In genomic region chr1:214566158-214567104, GRCh38 we compare ENCODE assay signal across 12 cellular contexts. TPM values are rescaled to one million over a fixed set of nuclear protein-coding genes. Genes with fewer than 3 reads are reported as not detected.
DNase-seq lines count a peak whose midpoint lies in the region; ATAC-seq and TF ChIP-seq lines count a peak whose summit lies in the region.
"Had no signal": no experiment of that assay in that cellular context is flagged by ENCODE, and none has a peak within 500 bp of the region (broad histone marks: within the 10 kb centered on the region; RNA-seq: fewer than 3 reads in every experiment).

No MANE protein-coding gene starts in this region.

- TF ChIP-seq POLR2A in Peyer's patch (IDR thresholded peaks at IDR 0.05) = no peak

- DNase-seq in stimulated activated CD4-positive, alpha-beta T cell treated with anti-CD3 and anti-CD28 coated beads, Interleukin-15, amount 100 ng/mL, for 48 hours (ENCODE audit: low read depth in 2 of 2) = peak; percentile 22 to 24
- no peak for DNase-seq in stimulated activated CD4-positive, alpha-beta T cell treated with anti-CD3 and anti-CD28 coated beads, Interleukin-2, amount 100 ng/mL, for 48 hours
- peak; percentile 96 for DNase-seq in PC-3
- peak; percentile 84 for DNase-seq in epithelial cell of esophagus (ENCODE audit: low read depth)
- no peak for DNase-seq in mesendoderm
- DNase-seq in Peyer's patch = no peak
- DNase-seq in HuH-7.5 (ENCODE audit: low spot score) = no peak
- DNase-seq: activated CD4-positive, CD25-positive, alpha-beta regulatory T cell treated with anti-CD3 and anti-CD28 coated beads, Interleukin-2, amount 50 U/mL, for 72 hours; Karpas-422; NCI-H69 had no signal

- H3K4me3 ChIP-seq in PC-3 (ENCODE audit: low read length) (peak overlapping the region; percentile 6; the same call in 1 of the 2 replicates), epithelial cell of esophagus (ENCODE audit: low read length) (no peak overlapping the region), mesendoderm (ENCODE audit: low read length) (no peak overlapping the region), Peyer's patch (no peak overlapping the region)

- ATAC-seq in PC-3 (peak; percentile 64), HG02981 (IDR thresholded peaks at IDR 0.05; ENCODE audit: unreplicated experiment) (no peak)

- POLR2A ChIA-PET in PC-3 (lab: Charles Lee; ENCODE audit: unreplicated experiment) = interaction anchor here (0.5 to 1.2 kb wide), 3 partner anchors 15 to 460 kb away, joined by 5 to 11 read pairs (median 6); partner anchors contain the start of gene PTPN14

- H3K18ac ChIP-seq in mesendoderm (ENCODE audit: low read length) = no peak overlapping the region

- H2AK5ac ChIP-seq in mesendoderm (ENCODE audit: low read length) = no peak overlapping the region

- H3F3A ChIP-seq in PC-3 (ENCODE audit: low read length, unreplicated experiment) = peaks cover 5% of the 10 kb centered on the region

- H3K9me2 ChIP-seq in PC-3 (replicated peaks; ENCODE audit: low read length) = no peaks in the 10 kb centered on the region

- H2AFZ ChIP-seq in PC-3 (ENCODE audit: low read length) = peak overlapping the region; percentile 14; the same call in 1 of the 2 replicates

- no peaks in the 10 kb centered on the region for H3K79me1 ChIP-seq in mesendoderm (ENCODE audit: low read length)

- H2BK15ac ChIP-seq in mesendoderm (replicated peaks; ENCODE audit: low read depth) = no peak overlapping the region

- H3K56ac ChIP-seq in mesendoderm (ENCODE audit: low read length) = no peak overlapping the region

- H3K27me3 ChIP-seq in PC-3 (ENCODE audit: low read length) (no peaks in the 10 kb centered on the region), mesendoderm (ENCODE audit: insufficient read depth, low read length, poor library complexity) (no peaks in the 10 kb centered on the region), Peyer's patch (no peaks in the 10 kb centered on the region)
- H3K27me3 ChIP-seq: neutrophil had no signal

- H3K27ac ChIP-seq in PC-3 (ENCODE audit: low read length) (peak overlapping the region; percentile 86), mesendoderm (ENCODE audit: low read depth, low read length) (no peak overlapping the region), Peyer's patch (no peak overlapping the region)
- H3K27ac ChIP-seq: neutrophil had no signal

- no peak overlapping the region for H2BK5ac ChIP-seq in mesendoderm (ENCODE audit: low read length)

- H3K79me2 ChIP-seq in PC-3 (ENCODE audit: low read length) (no peaks in the 10 kb centered on the region), mesendoderm (ENCODE audit: control insufficient read depth, insufficient read depth, low read length) (no peaks in the 10 kb centered on the region)

- peak overlapping the region; percentile 24 for H3K9ac ChIP-seq in PC-3 (ENCODE audit: low read length)
- H3K9ac ChIP-seq in mesendoderm (ENCODE audit: low read length) = no peak overlapping the region

- H3K4me1 ChIP-seq in PC-3 (ENCODE audit: insufficient read depth, low read length) (peaks cover 64% of the 10 kb centered on the region), mesendoderm (ENCODE audit: control insufficient read depth, low read depth, low read length) (no peaks in the 10 kb centered on the region), Peyer's patch (no peaks in the 10 kb centered on the region)

- WGBS in mesendoderm (ENCODE audit: extremely low coverage, insufficient coverage, low lambda C conversion rate) = no CpG with 5 or more reads among the region's 3 CpGs

- no peak overlapping the region for H4K8ac ChIP-seq in mesendoderm (ENCODE audit: low read depth, low read length)

- no peak overlapping the region for H3K23ac ChIP-seq in mesendoderm (ENCODE audit: low read length)

- intact Hi-C loops in PC-3 (cut with micrococcal nuclease) = loop anchor here (1.0 to 5.0 kb wide), 3 partner anchors 14 to 119 kb away; no protein-coding TSS in a partner anchor

- H3K9me3 ChIP-seq in PC-3 (ENCODE audit: low read length) (no peaks in the 10 kb centered on the region), Peyer's patch (no peaks in the 10 kb centered on the region)
- H3K9me3 ChIP-seq: neutrophil had no signal

- TF ChIP-seq CTCF in PC-3 (conservative IDR thresholded peaks at IDR 0.05; ENCODE audit: low read depth, low read length) = no peak
- TF ChIP-seq CTCF in epithelial cell of esophagus (IDR thresholded peaks at IDR 0.05; ENCODE audit: insufficient read depth, low read depth, low read length, missing control alignments) = no peak
- no peak for TF ChIP-seq CTCF in Peyer's patch (IDR thresholded peaks at IDR 0.05)

- CTCF ChIA-PET in PC-3 (lab: Charles Lee) = interaction anchor here (0.7 to 1.2 kb wide), 2 partner anchors 15 to 20 kb away, joined by 3 read pairs; partner anchors contain the start of gene PTPN14

- peak overlapping the region; percentile 59 for H3K4me2 ChIP-seq in PC-3 (ENCODE audit: low read length)
- H3K4me2 ChIP-seq in mesendoderm (ENCODE audit: low read length) = no peak overlapping the region

- H2BK120ac ChIP-seq in mesendoderm (ENCODE audit: low read depth, low read length) = no peak overlapping the region

- H4K5ac ChIP-seq in mesendoderm (ENCODE audit: low read length) = no peak overlapping the region

- no peaks in the 10 kb centered on the region for H4K20me1 ChIP-seq in PC-3 (ENCODE audit: low read length)

- BruUV-seq in PC-3 (replicated peaks; lab: Mats Ljungman, UMichigan) = no TSS peak

- H3K4ac ChIP-seq in mesendoderm (ENCODE audit: low read depth, low read length) = no peak overlapping the region

- H3K36me3 ChIP-seq in PC-3 (ENCODE audit: low read depth, low read length) (no peaks in the 10 kb centered on the region), mesendoderm (ENCODE audit: control insufficient read depth, insufficient read depth, low read length) (no peaks in the 10 kb centered on the region), Peyer's patch (no peaks in the 10 kb centered on the region)
- H3K36me3 ChIP-seq: neutrophil had no signal

RNA-seq across cellular contexts. Expression of gene PTPN14, which starts 15.0 kb away (rescaled TPM):
- total RNA-seq in PC-3 (2014; rRNA removed) (12.6 and 17.1 TPM in 2 replicates), Peyer's patch (1 to 10 TPM; 1.9 to 6.6 (median 4.2) TPM)
- 39.3 TPM for polyA plus RNA-seq in mesendoderm (2013, experiment 1 of 2)
- 38.7 TPM for polyA plus RNA-seq in mesendoderm (2013, experiment 2 of 2)

RNA-seq across cellular contexts. Expression of gene CENPF, which starts 36.6 kb away (rescaled TPM):
- total RNA-seq in PC-3 (2014; rRNA removed) (92.6 and 101 TPM in 2 replicates), Peyer's patch (10 to 100 TPM in 1 of 4 donors, 1 to 10 TPM in 3; 6.1 to 23.9 (median 8.0) TPM)
- 51.8 TPM for polyA plus RNA-seq in mesendoderm (2013, experiment 1 of 2)
- polyA plus RNA-seq in mesendoderm (2013, experiment 2 of 2) = 53.5 TPM

Comparison
In these comparisons a context has a peak if more than half of its experiments do, and no peak if none do; other contexts are left out.
1. DNase-seq: peak in stimulated activated CD4-positive, alpha-beta T cell treated with anti-CD3 and anti-CD28 coated beads, Interleukin-15, amount 100 ng/mL, for 48 hours (2 of 2), PC-3 (single experiment) and epithelial cell of esophagus (single experiment); none in stimulated activated CD4-positive, alpha-beta T cell treated with anti-CD3 and anti-CD28 coated beads, Interleukin-2, amount 100 ng/mL, for 48 hours (0 of 2), mesendoderm (single experiment), Peyer's patch (0 of 3) and HuH-7.5 (single experiment).